ENCODE assay signal across 17 cellular contexts in the genomic region with DNA sequence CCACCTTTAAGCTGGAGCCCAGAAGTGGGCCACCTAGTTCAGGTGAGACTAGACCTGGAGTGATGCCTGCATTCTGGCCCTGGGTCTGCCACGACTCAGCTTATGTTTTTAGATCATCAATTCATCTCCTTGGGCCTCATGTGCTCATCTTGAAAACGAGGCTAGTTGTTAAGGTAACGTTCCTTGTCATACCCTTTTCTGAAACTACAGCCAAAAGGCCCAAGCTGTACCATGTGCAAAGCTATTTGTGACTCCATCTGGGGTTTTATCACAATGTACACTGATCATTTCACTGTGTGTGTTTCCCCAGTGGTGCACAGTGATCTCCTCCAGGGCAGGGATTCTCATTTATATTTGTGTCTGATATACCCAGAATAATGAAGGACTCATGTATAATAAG.
"Had no signal": no experiment of that assay in that cellular context is flagged by ENCODE, and none has a peak within 500 bp of the region (broad histone marks: within the 10 kb centered on the region; RNA-seq: fewer than 3 reads in every experiment).

No MANE protein-coding gene starts in this region.

- H3K27ac Mint-ChIP-seq: stimulated activated effector memory CD8-positive, alpha-beta T cell treated with anti-CD3 and anti-CD28 coated beads, Interleukin-12 subunit alpha, Interleukin-12 subunit beta, amount 100 ng/mL, for 72 hours; stimulated activated naive CD8-positive, alpha-beta T cell treated with anti-CD3 and anti-CD28 coated beads, Interleukin-15, Interleukin-2, amounts not matched to agents 100 ng/mL and 50 ng/mL, for 24 hours had no signal

- DNase-seq: caudate nucleus; esophagus squamous epithelium; foreskin fibroblast; glutamatergic neuron; mammary epithelial cell; posterior cingulate gyrus; small intestine; stimulated activated CD4-positive, alpha-beta T cell treated with anti-CD3 and anti-CD28 coated beads, Interleukin-2, amount 100 ng/mL, for 48 hours had no signal

- H3K27ac ChIP-seq: breast epithelium, colonic mucosa, neutrophil, testis, tibial nerve had no signal

- H3K9me3 Mint-ChIP-seq: stimulated activated effector memory CD8-positive, alpha-beta T cell treated with anti-CD3 and anti-CD28 coated beads, Interleukin-12 subunit alpha, Interleukin-12 subunit beta, amount 100 ng/mL, for 72 hours had no signal

- H3K4me3 ChIP-seq: breast epithelium, colonic mucosa, esophagus squamous epithelium, gastroesophageal sphincter, testis, tibial nerve had no signal

- H3K36me3 ChIP-seq: breast epithelium, colonic mucosa, esophagus squamous epithelium, gastroesophageal sphincter, neutrophil, tibial nerve had no signal

- H3K4me1 Mint-ChIP-seq: stimulated activated effector memory CD8-positive, alpha-beta T cell treated with anti-CD3 and anti-CD28 coated beads, Interleukin-12 subunit alpha, Interleukin-12 subunit beta, amount 100 ng/mL, for 72 hours had no signal

- H3K36me3 Mint-ChIP-seq: stimulated activated effector memory CD8-positive, alpha-beta T cell treated with anti-CD3 and anti-CD28 coated beads, Interleukin-12 subunit alpha, Interleukin-12 subunit beta, amount 100 ng/mL, for 72 hours had no signal

- H3K4me1 ChIP-seq: breast epithelium, colonic mucosa, esophagus squamous epithelium, gastroesophageal sphincter, tibial nerve had no signal

- H3K9me3 ChIP-seq: breast epithelium, colonic mucosa, esophagus squamous epithelium, gastroesophageal sphincter, neutrophil, testis had no signal

- H3K27me3 ChIP-seq: breast epithelium, colonic mucosa, esophagus squamous epithelium, neutrophil, testis, tibial nerve had no signal

- H3K4me3 Mint-ChIP-seq: naive thymus-derived CD8-positive, alpha-beta T cell; stimulated activated effector memory CD8-positive, alpha-beta T cell treated with anti-CD3 and anti-CD28 coated beads, Interleukin-12 subunit alpha, Interleukin-12 subunit beta, amount 100 ng/mL, for 72 hours; stimulated activated naive CD8-positive, alpha-beta T cell treated with anti-CD3 and anti-CD28 coated beads, Interleukin-15, Interleukin-2, amounts not matched to agents 100 ng/mL and 50 ng/mL, for 24 hours had no signal
